1 cellular context compared by ENCODE assay signal in the genomic region with DNA sequence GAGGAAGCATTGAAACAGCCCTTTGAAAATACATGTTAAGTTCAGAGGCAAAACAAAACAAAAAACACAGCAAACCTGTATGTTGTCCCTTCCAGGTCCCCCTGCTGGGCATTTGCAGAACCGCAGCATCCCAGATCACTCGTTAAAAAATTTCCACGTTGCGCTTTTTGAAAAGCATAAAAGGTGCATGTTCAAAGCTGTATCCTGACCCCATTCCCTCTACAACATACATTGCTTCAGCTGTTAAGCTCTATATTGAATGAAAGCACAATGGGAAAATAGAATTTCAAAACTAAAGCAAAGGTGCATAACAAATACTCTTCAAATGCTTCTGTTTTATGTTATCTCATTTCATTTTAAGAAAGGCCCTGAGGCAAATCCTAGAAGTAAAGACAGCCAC.
TF ChIP-seq lines count a peak whose summit lies in the region.

No MANE protein-coding gene starts in this region.

TF ChIP-seq in HEK293, 187 proteins besides CTCF, POLR2A, EP300 and RAD21 (continued from another document):
- no peak for TF ChIP-seq TRIM28 (IDR thresholded peaks at IDR 0.05; ENCODE audit: borderline replicate concordance, low read length)
- TF ChIP-seq ZNF76 (tag by site-specific recombination; IDR thresholded peaks at IDR 0.05; ENCODE audit: borderline replicate concordance, low read depth), result no peak
- TF ChIP-seq ZBTB20 (tag by site-specific recombination; IDR thresholded peaks at IDR 0.05), result no peak
- TF ChIP-seq, protein P1, sequence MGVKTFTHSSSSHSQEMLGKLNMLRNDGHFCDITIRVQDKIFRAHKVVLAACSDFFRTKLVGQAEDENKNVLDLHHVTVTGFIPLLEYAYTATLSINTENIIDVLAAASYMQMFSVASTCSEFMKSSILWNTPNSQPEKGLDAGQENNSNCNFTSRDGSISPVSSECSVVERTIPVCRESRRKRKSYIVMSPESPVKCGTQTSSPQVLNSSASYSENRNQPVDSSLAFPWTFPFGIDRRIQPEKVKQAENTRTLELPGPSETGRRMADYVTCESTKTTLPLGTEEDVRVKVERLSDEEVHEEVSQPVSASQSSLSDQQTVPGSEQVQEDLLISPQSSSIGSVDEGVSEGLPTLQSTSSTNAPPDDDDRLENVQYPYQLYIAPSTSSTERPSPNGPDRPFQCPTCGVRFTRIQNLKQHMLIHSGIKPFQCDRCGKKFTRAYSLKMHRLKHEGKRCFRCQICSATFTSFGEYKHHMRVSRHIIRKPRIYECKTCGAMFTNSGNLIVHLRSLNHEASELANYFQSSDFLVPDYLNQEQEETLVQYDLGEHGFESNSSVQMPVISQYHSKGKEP (tag by site-specific recombination; IDR thresholded peaks at IDR 0.05), result 0 out of 2 replicates have a peak, but pooled peaks have one; percentile 7
- no peak for TF ChIP-seq ZNF214 (tag by site-specific recombination; IDR thresholded peaks at IDR 0.05; ENCODE audit: borderline replicate concordance)
- no peak for TF ChIP-seq ZNF549 (tag by site-specific recombination; IDR thresholded peaks at IDR 0.05)
- TF ChIP-seq ZNF433 (tag by site-specific recombination; IDR thresholded peaks at IDR 0.05; ENCODE audit: low read depth), result no peak
- TF ChIP-seq ZNF473 (tag by site-specific recombination; IDR thresholded peaks at IDR 0.05), result no peak
- no peak for TF ChIP-seq ZFP37 (tag by site-specific recombination; IDR thresholded peaks at IDR 0.05)
- TF ChIP-seq, protein P2, sequence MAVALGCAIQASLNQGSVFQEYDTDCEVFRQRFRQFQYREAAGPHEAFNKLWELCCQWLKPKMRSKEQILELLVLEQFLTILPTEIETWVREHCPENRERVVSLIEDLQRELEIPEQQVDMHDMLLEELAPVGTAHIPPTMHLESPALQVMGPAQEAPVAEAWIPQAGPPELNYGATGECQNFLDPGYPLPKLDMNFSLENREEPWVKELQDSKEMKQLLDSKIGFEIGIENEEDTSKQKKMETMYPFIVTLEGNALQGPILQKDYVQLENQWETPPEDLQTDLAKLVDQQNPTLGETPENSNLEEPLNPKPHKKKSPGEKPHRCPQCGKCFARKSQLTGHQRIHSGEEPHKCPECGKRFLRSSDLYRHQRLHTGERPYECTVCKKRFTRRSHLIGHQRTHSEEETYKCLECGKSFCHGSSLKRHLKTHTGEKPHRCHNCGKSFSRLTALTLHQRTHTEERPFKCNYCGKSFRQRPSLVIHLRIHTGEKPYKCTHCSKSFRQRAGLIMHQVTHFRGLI (tag by site-specific recombination; IDR thresholded peaks at IDR 0.05), result no peak
- TF ChIP-seq KLF9 (tag by site-specific recombination; IDR thresholded peaks at IDR 0.05; ENCODE audit: low read depth), result no peak
- no peak for TF ChIP-seq ZEB2 (tag by site-specific recombination; IDR thresholded peaks at IDR 0.05)
- no peak for TF ChIP-seq ZNF624 (tag by site-specific recombination; IDR thresholded peaks at IDR 0.05)
- TF ChIP-seq ZNF768 (tag by site-specific recombination; IDR thresholded peaks at IDR 0.05), result peak; percentile 46; the same call in 1 of the 2 replicates
- no peak for TF ChIP-seq PRDM1 (tag by site-specific recombination; IDR thresholded peaks at IDR 0.05)
- TF ChIP-seq SP7 (tag by site-specific recombination; IDR thresholded peaks at IDR 0.05), result peak; percentile 5; the same call in 1 of the 2 replicates
- no peak for TF ChIP-seq EGR2 (tag by site-specific recombination; IDR thresholded peaks at IDR 0.05; ENCODE audit: low read depth)
- TF ChIP-seq ZNF660 (tag by site-specific recombination; IDR thresholded peaks at IDR 0.05), result peak; percentile 40; the same call in 1 of the 2 replicates
